ENCODE assay signal across 8 cellular contexts in genomic region chr4:119470021-119470736, GRCh38.
A peak's percentile ranks its signal among the peaks of the same experiment; 100 is the strongest.
DNase-seq lines count a peak whose midpoint lies in the region; ATAC-seq, FAIRE-seq and TF ChIP-seq lines count a peak whose summit lies in the region.
"Not testable (repeated sequence)": the region's sequence is repeated elsewhere in the genome, so short reads cannot be mapped to it uniquely, and the experiment has no call there.

No MANE protein-coding gene starts in this region.

- not testable (repeated sequence) for H2AFZ ChIP-seq in GM12878 (ENCODE audit: control insufficient read depth, low read depth, low read length)

- peak overlapping the region; percentile 15 for H3K27ac Mint-ChIP-seq in T-helper 1 cell treated with Interleukin-12 subunit alpha and Interleukin-12 subunit beta and Interleukin-4 antibody, amounts not matched to agents 30 μg/mL and 1 μg/mL, for 36 hours

- not testable (repeated sequence) for H3K4me2 ChIP-seq in A549; GM12878 (ENCODE audit: control insufficient read depth, insufficient read depth)

- CTCF ChIA-PET in A549 (lab: Yijun Ruan, JAX); GM12878 (lab: Yijun Ruan, JAX): not testable (repeated sequence)

- FAIRE-seq in A549 (lab: Jason Lieb, UNC), result not testable (repeated sequence)
- FAIRE-seq in GM12878 (lab: Jason Lieb, UNC), result peak; percentile 7

- H3K9me3 ChIP-seq in A549; GM12878 (replicated peaks; ENCODE audit: control insufficient read depth, insufficient read depth, low read length): not testable (repeated sequence)

- peaks cover 30% of the 10 kb centered on the region for H3K36me3 Mint-ChIP-seq in T-helper 1 cell treated with Interleukin-12 subunit alpha and Interleukin-12 subunit beta and Interleukin-4 antibody, amounts not matched to agents 30 μg/mL and 1 μg/mL, for 36 hours (ENCODE audit: low read depth)

- in situ Hi-C loops in GM12878 (cut with MboI), result not testable (repeated sequence)

- SMC1A ChIA-PET in GM12878 (lab: Charles Lee; ENCODE audit: uncharacterized antibody, unreplicated experiment), result not testable (repeated sequence)

- WGBS in A549 (ENCODE audit: missing lambda C conversion rate), result 52% methylated on average over 2 of the region's 2 CpGs
- 9% methylated on average over 2 of the region's 2 CpGs for WGBS in GM12878 (ENCODE audit: insufficient coverage, insufficient replicate concordance, low lambda C conversion rate, missing lambda C conversion rate)

- H3K36me3 ChIP-seq in GM12878 (ENCODE audit: control insufficient read depth in 2 of 2, insufficient read depth in 2 of 2, low read length in 1 of 2), result not testable (repeated sequence)

- H3K4me3 ChIP-seq in A549, GM12878: not testable (repeated sequence)

- H3K9me3 Mint-ChIP-seq in T-helper 1 cell treated with Interleukin-12 subunit alpha and Interleukin-12 subunit beta and Interleukin-4 antibody, amounts not matched to agents 30 μg/mL and 1 μg/mL, for 36 hours, result not testable (repeated sequence)

- peak; percentile 43 to 64; a peak in 3 of 6 replicates for ATAC-seq in A549
- peak; percentile 46 for ATAC-seq in GM18907 (IDR thresholded peaks at IDR 0.05; ENCODE audit: unreplicated experiment)
- ATAC-seq in GM21576 (IDR thresholded peaks at IDR 0.05; ENCODE audit: unreplicated experiment), result peak; percentile 63
- ATAC-seq in HG02885 (IDR thresholded peaks at IDR 0.05; ENCODE audit: poor library complexity, unreplicated experiment), result peak; percentile 72
- peak; percentile 64 for ATAC-seq in HG03460 (IDR thresholded peaks at IDR 0.05; ENCODE audit: unreplicated experiment)
- peak; percentile 81 for ATAC-seq in GM12878
- peak; percentile 96 for ATAC-seq in foreskin keratinocyte

- not testable (repeated sequence) for H3K27ac ChIP-seq in A549, foreskin keratinocyte
- peak overlapping the region; percentile 48 for H3K27ac ChIP-seq in GM12878 (ENCODE audit: control insufficient read depth, insufficient read depth)

- H3K4me1 ChIP-seq in A549; GM12878 (ENCODE audit: control insufficient read depth, insufficient read depth, low read length); foreskin keratinocyte: not testable (repeated sequence)

- RAD21 ChIA-PET in GM12878 (lab: Charles Lee; ENCODE audit: unreplicated experiment), result not testable (repeated sequence)

- not testable (repeated sequence) for TF ChIP-seq EP300 in A549 (IDR thresholded peaks at IDR 0.05); GM12878 (IDR thresholded peaks at IDR 0.05; ENCODE audit: borderline replicate concordance in 1 of 2, control insufficient read depth in 1 of 2, low read depth in 2 of 2, low read length in 2 of 2)

- intact Hi-C loops in GM12878 (cut with micrococcal nuclease; ENCODE audit: unreplicated experiment), result not testable (repeated sequence)

- DNase-seq in A549 (ENCODE audit: low read depth in 1 of 2, low spot score in 1 of 2) (peak in 1 of 2 experiments; percentile 4), foreskin keratinocyte (peak in 1 of 2 donors; percentile 24)
- not testable (repeated sequence) for DNase-seq in GM12878 (ENCODE audit: low read depth, low spot score)

- not testable (repeated sequence) for H3K4me1 Mint-ChIP-seq in T-helper 1 cell treated with Interleukin-12 subunit alpha and Interleukin-12 subunit beta and Interleukin-4 antibody, amounts not matched to agents 30 μg/mL and 1 μg/mL, for 36 hours (ENCODE audit: low read depth)

- not testable (repeated sequence) for H3K79me2 ChIP-seq in GM12878 (ENCODE audit: control insufficient read depth, insufficient read depth, low read length)

- TF ChIP-seq POLR2A in A549 (IDR thresholded peaks at IDR 0.05; ENCODE audit: low read length); GM12878 (IDR thresholded peaks at IDR 0.05; ENCODE audit: low read depth, low read length): not testable (repeated sequence)

- not testable (repeated sequence) for H3K27me3 Mint-ChIP-seq in T-helper 1 cell treated with Interleukin-12 subunit alpha and Interleukin-12 subunit beta and Interleukin-4 antibody, amounts not matched to agents 30 μg/mL and 1 μg/mL, for 36 hours (ENCODE audit: low read depth)

- not testable (repeated sequence) for H4K20me1 ChIP-seq in GM12878 (ENCODE audit: control insufficient read depth, insufficient read depth)

- POLR2A ChIA-PET in A549 (lab: Yijun Ruan, JAX); GM12878 (lab: Charles Lee): not testable (repeated sequence)

- not testable (repeated sequence) for H3K4me3 Mint-ChIP-seq in T-helper 1 cell treated with Interleukin-12 subunit alpha and Interleukin-12 subunit beta and Interleukin-4 antibody, amounts not matched to agents 30 μg/mL and 1 μg/mL, for 36 hours

- H3K9ac ChIP-seq in GM12878 (ENCODE audit: control insufficient read depth, insufficient read depth, low read length), result not testable (repeated sequence)

- TF ChIP-seq CTCF in A549 (IDR thresholded peaks at IDR 0.05); GM12878 (IDR thresholded peaks at IDR 0.05 in 2 of 3, conservative IDR thresholded peaks at IDR 0.05 in 1 of 3; ENCODE audit: control insufficient read depth in 2 of 3, extremely low read depth in 1 of 3, insufficient read depth in 1 of 3, low read depth in 3 of 3, low read length in 3 of 3); foreskin keratinocyte (conservative IDR thresholded peaks at IDR 0.05): not testable (repeated sequence)

- H3K27me3 ChIP-seq in GM12878 (replicated peaks in 1 of 2; ENCODE audit: control insufficient read depth in 2 of 2, insufficient read depth in 2 of 2, low read length in 1 of 2); foreskin keratinocyte: not testable (repeated sequence)

- not testable (repeated sequence) for BruUV-seq in GM12878 (replicated peaks; lab: Mats Ljungman, UMichigan)

- not testable (repeated sequence) for TF ChIP-seq RAD21 in A549 (conservative IDR thresholded peaks at IDR 0.05 in 1 of 2, IDR thresholded peaks at IDR 0.05 in 1 of 2); GM12878 (IDR thresholded peaks at IDR 0.05; ENCODE audit: insufficient read depth, low read depth, low read length)

TF ChIP-seq in GM12878, 131 proteins besides CTCF, POLR2A, EP300 and RAD21:
- TF ChIP-seq RUNX3 (IDR thresholded peaks at IDR 0.05; ENCODE audit: low read length), result 0 out of 2 replicates have a peak, but pooled peaks have one; percentile 26
TF ChIP-seq in GM12878: peak in this region for 1; not testable (repeated sequence) for 130.

Comparison
In these comparisons a context has a peak if more than half of its experiments do, and no peak if none do; other contexts are left out.
1. ATAC-seq: peak in every context shown above with its lines; median percentile 96 in foreskin keratinocyte; 81 in GM12878; 72 in HG02885; 64 in HG03460; 63 in GM21576; 54 in A549; 46 in GM18907.